Comparison of ENCODE assay signal across 1 cellular context in the genomic region with DNA sequence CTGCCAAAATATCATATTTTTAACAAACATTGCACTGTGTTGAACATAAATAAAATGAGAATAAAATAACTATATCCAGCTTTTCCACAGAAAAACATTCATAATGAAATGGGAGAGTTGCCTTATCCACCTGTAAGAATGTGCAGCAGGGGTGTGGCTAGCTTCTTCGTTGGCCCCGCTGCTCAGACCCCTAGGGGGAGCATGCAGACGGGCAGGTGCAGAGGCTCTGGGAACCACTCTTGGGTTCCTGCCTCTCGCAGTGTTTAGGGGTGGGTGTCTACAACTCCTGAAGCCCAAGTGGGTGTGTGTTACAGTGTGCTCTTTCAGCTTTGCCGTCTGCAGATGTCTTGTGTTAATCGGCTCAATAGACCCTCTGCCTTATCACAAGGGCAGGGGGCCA.
TF ChIP-seq lines count a peak whose summit lies in the region.

No MANE protein-coding gene starts in this region.

TF ChIP-seq in H1, 55 proteins besides CTCF, POLR2A, EP300 and RAD21:
- TF ChIP-seq, protein P1, sequence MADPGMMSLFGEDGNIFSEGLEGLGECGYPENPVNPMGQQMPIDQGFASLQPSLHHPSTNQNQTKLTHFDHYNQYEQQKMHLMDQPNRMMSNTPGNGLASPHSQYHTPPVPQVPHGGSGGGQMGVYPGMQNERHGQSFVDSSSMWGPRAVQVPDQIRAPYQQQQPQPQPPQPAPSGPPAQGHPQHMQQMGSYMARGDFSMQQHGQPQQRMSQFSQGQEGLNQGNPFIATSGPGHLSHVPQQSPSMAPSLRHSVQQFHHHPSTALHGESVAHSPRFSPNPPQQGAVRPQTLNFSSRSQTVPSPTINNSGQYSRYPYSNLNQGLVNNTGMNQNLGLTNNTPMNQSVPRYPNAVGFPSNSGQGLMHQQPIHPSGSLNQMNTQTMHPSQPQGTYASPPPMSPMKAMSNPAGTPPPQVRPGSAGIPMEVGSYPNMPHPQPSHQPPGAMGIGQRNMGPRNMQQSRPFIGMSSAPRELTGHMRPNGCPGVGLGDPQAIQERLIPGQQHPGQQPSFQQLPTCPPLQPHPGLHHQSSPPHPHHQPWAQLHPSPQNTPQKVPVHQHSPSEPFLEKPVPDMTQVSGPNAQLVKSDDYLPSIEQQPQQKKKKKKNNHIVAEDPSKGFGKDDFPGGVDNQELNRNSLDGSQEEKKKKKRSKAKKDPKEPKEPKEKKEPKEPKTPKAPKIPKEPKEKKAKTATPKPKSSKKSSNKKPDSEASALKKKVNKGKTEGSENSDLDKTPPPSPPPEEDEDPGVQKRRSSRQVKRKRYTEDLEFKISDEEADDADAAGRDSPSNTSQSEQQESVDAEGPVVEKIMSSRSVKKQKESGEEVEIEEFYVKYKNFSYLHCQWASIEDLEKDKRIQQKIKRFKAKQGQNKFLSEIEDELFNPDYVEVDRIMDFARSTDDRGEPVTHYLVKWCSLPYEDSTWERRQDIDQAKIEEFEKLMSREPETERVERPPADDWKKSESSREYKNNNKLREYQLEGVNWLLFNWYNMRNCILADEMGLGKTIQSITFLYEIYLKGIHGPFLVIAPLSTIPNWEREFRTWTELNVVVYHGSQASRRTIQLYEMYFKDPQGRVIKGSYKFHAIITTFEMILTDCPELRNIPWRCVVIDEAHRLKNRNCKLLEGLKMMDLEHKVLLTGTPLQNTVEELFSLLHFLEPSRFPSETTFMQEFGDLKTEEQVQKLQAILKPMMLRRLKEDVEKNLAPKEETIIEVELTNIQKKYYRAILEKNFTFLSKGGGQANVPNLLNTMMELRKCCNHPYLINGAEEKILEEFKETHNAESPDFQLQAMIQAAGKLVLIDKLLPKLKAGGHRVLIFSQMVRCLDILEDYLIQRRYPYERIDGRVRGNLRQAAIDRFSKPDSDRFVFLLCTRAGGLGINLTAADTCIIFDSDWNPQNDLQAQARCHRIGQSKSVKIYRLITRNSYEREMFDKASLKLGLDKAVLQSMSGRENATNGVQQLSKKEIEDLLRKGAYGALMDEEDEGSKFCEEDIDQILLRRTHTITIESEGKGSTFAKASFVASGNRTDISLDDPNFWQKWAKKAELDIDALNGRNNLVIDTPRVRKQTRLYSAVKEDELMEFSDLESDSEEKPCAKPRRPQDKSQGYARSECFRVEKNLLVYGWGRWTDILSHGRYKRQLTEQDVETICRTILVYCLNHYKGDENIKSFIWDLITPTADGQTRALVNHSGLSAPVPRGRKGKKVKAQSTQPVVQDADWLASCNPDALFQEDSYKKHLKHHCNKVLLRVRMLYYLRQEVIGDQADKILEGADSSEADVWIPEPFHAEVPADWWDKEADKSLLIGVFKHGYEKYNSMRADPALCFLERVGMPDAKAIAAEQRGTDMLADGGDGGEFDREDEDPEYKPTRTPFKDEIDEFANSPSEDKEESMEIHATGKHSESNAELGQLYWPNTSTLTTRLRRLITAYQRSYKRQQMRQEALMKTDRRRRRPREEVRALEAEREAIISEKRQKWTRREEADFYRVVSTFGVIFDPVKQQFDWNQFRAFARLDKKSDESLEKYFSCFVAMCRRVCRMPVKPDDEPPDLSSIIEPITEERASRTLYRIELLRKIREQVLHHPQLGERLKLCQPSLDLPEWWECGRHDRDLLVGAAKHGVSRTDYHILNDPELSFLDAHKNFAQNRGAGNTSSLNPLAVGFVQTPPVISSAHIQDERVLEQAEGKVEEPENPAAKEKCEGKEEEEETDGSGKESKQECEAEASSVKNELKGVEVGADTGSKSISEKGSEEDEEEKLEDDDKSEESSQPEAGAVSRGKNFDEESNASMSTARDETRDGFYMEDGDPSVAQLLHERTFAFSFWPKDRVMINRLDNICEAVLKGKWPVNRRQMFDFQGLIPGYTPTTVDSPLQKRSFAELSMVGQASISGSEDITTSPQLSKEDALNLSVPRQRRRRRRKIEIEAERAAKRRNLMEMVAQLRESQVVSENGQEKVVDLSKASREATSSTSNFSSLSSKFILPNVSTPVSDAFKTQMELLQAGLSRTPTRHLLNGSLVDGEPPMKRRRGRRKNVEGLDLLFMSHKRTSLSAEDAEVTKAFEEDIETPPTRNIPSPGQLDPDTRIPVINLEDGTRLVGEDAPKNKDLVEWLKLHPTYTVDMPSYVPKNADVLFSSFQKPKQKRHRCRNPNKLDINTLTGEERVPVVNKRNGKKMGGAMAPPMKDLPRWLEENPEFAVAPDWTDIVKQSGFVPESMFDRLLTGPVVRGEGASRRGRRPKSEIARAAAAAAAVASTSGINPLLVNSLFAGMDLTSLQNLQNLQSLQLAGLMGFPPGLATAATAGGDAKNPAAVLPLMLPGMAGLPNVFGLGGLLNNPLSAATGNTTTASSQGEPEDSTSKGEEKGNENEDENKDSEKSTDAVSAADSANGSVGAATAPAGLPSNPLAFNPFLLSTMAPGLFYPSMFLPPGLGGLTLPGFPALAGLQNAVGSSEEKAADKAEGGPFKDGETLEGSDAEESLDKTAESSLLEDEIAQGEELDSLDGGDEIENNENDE (IDR thresholded peaks at IDR 0.05; ENCODE audit: insufficient replicate concordance, low read length): no peak
- no peak for TF ChIP-seq KDM5A (IDR thresholded peaks at IDR 0.05; ENCODE audit: low read length)
- TF ChIP-seq TCF12 (IDR thresholded peaks at IDR 0.05; ENCODE audit: low read depth, low read length): no peak
- TF ChIP-seq SIRT6 (IDR thresholded peaks at IDR 0.05; ENCODE audit: low read length): no peak
- TF ChIP-seq CEBPB (IDR thresholded peaks at IDR 0.05; ENCODE audit: low read depth, low read length): no peak
